In genomic region chrX:138756234-138756633, GRCh38 we compare ENCODE assay signal across 10 cellular contexts. TPM values are rescaled to one million over a fixed set of nuclear protein-coding genes. Genes with fewer than 3 reads are reported as not detected.
DNase-seq lines count a peak whose midpoint lies in the region.
"Had no signal": no experiment of that assay in that cellular context is flagged by ENCODE, and none has a peak within 500 bp of the region (broad histone marks: within the 10 kb centered on the region; RNA-seq: fewer than 3 reads in every experiment).

No MANE protein-coding gene starts in this region.

- no peak overlapping the region for H3K27ac ChIP-seq in neuronal stem cell (replicated peaks; ENCODE audit: low read length)

- no peaks in the 10 kb centered on the region for H3K4me1 ChIP-seq in neuronal stem cell (ENCODE audit: control insufficient read depth in 2 of 2, insufficient read depth in 1 of 2, low read depth in 1 of 2, low read length in 2 of 2)

- no peaks in the 10 kb centered on the region for H3K36me3 ChIP-seq in neuronal stem cell (replicated peaks in 1 of 2; ENCODE audit: control insufficient read depth in 2 of 2, insufficient read depth in 2 of 2, low read length in 2 of 2)

- H3K23ac ChIP-seq in neuronal stem cell (ENCODE audit: low read depth, low read length, poor library complexity), result no peak overlapping the region

- H2BK120ac ChIP-seq in neuronal stem cell (ENCODE audit: low read depth, low read length), result no peak overlapping the region

- no CpG with 5 or more reads among the region's 2 CpGs for WGBS in neuronal stem cell (ENCODE audit: extremely low coverage in 2 of 2, insufficient read length in 2 of 2, insufficient replicate concordance in 1 of 2), 2 donors

- no peak overlapping the region for H4K8ac ChIP-seq in neuronal stem cell (ENCODE audit: low read depth, low read length)

- peak; percentile 23 for DNase-seq in DMS153 (lab: John Stamatoyannopoulos, UW)
- DNase-seq in NCI-H69 (lab: John Stamatoyannopoulos, UW), result peak; percentile 53
- DNase-seq in fibroblast of gingiva (ENCODE audit: low read depth), result peak; percentile 41
- peak; percentile 21 for DNase-seq in neuronal stem cell (ENCODE audit: low spot score)
- no peak for DNase-seq in NCI-H1417 (lab: John Stamatoyannopoulos, UW)
- DNase-seq in OCI-M2 (lab: John Stamatoyannopoulos, UW; ENCODE audit: unreplicated experiment), result no peak
- no peak for DNase-seq in stimulated activated CD4-positive, alpha-beta T cell treated with anti-CD3 and anti-CD28 coated beads, Interleukin-2, amount 100 ng/mL, for 48 hours
- DNase-seq in posterior vena cava (ENCODE audit: low spot score), result no peak
- DNase-seq: KBM-7 had no signal

- H3K18ac ChIP-seq in neuronal stem cell (ENCODE audit: low read length), result no peak overlapping the region

- no peak overlapping the region for H2AK5ac ChIP-seq in neuronal stem cell (ENCODE audit: low read depth, low read length)

- H2AFZ ChIP-seq in neuronal stem cell (ENCODE audit: low read length), result no peak overlapping the region

- H3K14ac ChIP-seq in neuronal stem cell (ENCODE audit: low read length), result no peak overlapping the region

- H3K4me3 ChIP-seq in neuronal stem cell (ENCODE audit: low read length in 2 of 2), result no peak overlapping the region

- H3K27me3 ChIP-seq in neuronal stem cell (ENCODE audit: control insufficient read depth in 3 of 3, insufficient read depth in 3 of 3, low read depth in 1 of 3, low read length in 3 of 3), result peaks cover 0 to 5% (median 0%) of the 10 kb centered on the region in 3 experiments

- intact Hi-C loops in posterior vena cava (cut with DNase I), result no loop called here

- no peak overlapping the region for H4K91ac ChIP-seq in neuronal stem cell (ENCODE audit: low read depth, low read length, poor library complexity)

- no peak overlapping the region for H3K4ac ChIP-seq in neuronal stem cell (ENCODE audit: low read length)

- H2BK12ac ChIP-seq in neuronal stem cell (ENCODE audit: low read length), result no peak overlapping the region

- no peaks in the 10 kb centered on the region for H3K79me1 ChIP-seq in neuronal stem cell (ENCODE audit: low read depth, low read length)

- no peak overlapping the region for H3K4me2 ChIP-seq in neuronal stem cell (ENCODE audit: insufficient read depth, low read length, poor library complexity, severe bottlenecking)

- no peaks in the 10 kb centered on the region for H3K9me3 ChIP-seq in neuronal stem cell (replicated peaks in 1 of 2; ENCODE audit: control insufficient read depth in 2 of 2, insufficient read depth in 1 of 2, low read depth in 1 of 2, low read length in 2 of 2)

- H2BK5ac ChIP-seq in neuronal stem cell (ENCODE audit: low read length), result no peak overlapping the region

- H2BK15ac ChIP-seq in neuronal stem cell (ENCODE audit: low read length), result no peak overlapping the region

- H3K9ac ChIP-seq in neuronal stem cell (ENCODE audit: low read depth, low read length, poor library complexity), result no peak overlapping the region

RNA-seq across cellular contexts. Expression of gene FGF13, which starts 44.7 kb away (rescaled TPM):
- polyA plus RNA-seq in neuronal stem cell (2013, experiment 1 of 2), result 37.1 TPM
- polyA plus RNA-seq in neuronal stem cell (2013, experiment 2 of 2), result 38.1 TPM
- 10 to 100 TPM; 10.6 to 13.6 TPM for total RNA-seq in posterior vena cava
- total RNA-seq: T-helper 1 cell treated with Interleukin-12 subunit alpha and Interleukin-12 subunit beta and Interleukin-4 antibody, amounts not matched to agents 30 ng/mL and 1 ng/mL, for 36 hours had no signal

Comparison
In these comparisons a context has a peak if more than half of its experiments do, and no peak if none do; other contexts are left out.
1. DNase-seq: peak in DMS153 (single experiment), NCI-H69 (single experiment), fibroblast of gingiva (single experiment) and neuronal stem cell (single experiment); none in NCI-H1417 (0 of 3), OCI-M2 (single experiment), stimulated activated CD4-positive, alpha-beta T cell treated with anti-CD3 and anti-CD28 coated beads, Interleukin-2, amount 100 ng/mL, for 48 hours (0 of 2) and posterior vena cava (single experiment).